In genomic region chr18:63177822-63178525, GRCh38 we compare ENCODE assay signal across 9 cellular contexts.
DNase-seq lines count a peak whose midpoint lies in the region; ATAC-seq and TF ChIP-seq lines count a peak whose summit lies in the region.
"Had no signal": no experiment of that assay in that cellular context is flagged by ENCODE, and none has a peak within 500 bp of the region (broad histone marks: within the 10 kb centered on the region; RNA-seq: fewer than 3 reads in every experiment).

No MANE protein-coding gene starts in this region.

- TF ChIP-seq CTCF in mammary epithelial cell (conservative IDR thresholded peaks at IDR 0.05 in 1 of 2, IDR thresholded peaks at IDR 0.05 in 1 of 2; ENCODE audit: extremely low read depth in 1 of 2, insufficient read depth in 1 of 2, low read depth in 1 of 2, low read length in 2 of 2) (no peak), PC-9 (conservative IDR thresholded peaks at IDR 0.05) (no peak)

- intact Hi-C loops in Right ventricle myocardium inferior (cut with DNase I), result no loop called here
- intact Hi-C loops in cardiac septum (cut with DNase I), result no loop called here
- intact Hi-C loops in mammary epithelial cell (cut with micrococcal nuclease), result no loop called here
- intact Hi-C loops in PC-9 (cut with micrococcal nuclease; ENCODE audit: unreplicated experiment), result no loop called here

- POLR2A ChIA-PET in naive thymus-derived CD8-positive, alpha-beta T cell (lab: Charles Lee), result interaction anchor here (0.9 to 1.0 kb wide), 2 partner anchors 20 to 30 kb away, joined by 3 read pairs; no protein-coding TSS in a partner anchor
- POLR2A ChIA-PET in PC-9 (lab: Charles Lee; ENCODE audit: unreplicated experiment), result interaction anchor here (0.5 kb wide), 1 partner anchor 957 kb away, joined by 9 read pairs; no protein-coding TSS in a partner anchor

- peak overlapping the region in 6 of 10 donors; percentile 11 to 85 (median 64) for H3K27ac Mint-ChIP-seq in naive thymus-derived CD8-positive, alpha-beta T cell

- peak overlapping the region in 1 of 10 donors; percentile 18 for H3K4me3 Mint-ChIP-seq in naive thymus-derived CD8-positive, alpha-beta T cell

- ATAC-seq in Right ventricle myocardium inferior (peak; percentile 37), GM18517 (IDR thresholded peaks at IDR 0.05; ENCODE audit: unreplicated experiment) (no peak)
- no peak for ATAC-seq in naive thymus-derived CD8-positive, alpha-beta T cell

- dilution Hi-C loops in mammary epithelial cell (cut with HindIII; ENCODE audit: low sequenced_read_pairs), result no loop called here

- H3K36me3 ChIP-seq in mammary epithelial cell (ENCODE audit: insufficient read depth, low read length), result no peaks in the 10 kb centered on the region
- H3K36me3 ChIP-seq in PC-9 (ENCODE audit: low read depth), result no peaks in the 10 kb centered on the region

- H2AFZ ChIP-seq in mammary epithelial cell (ENCODE audit: low read depth, low read length), result peak overlapping the region; percentile 73
- H2AFZ ChIP-seq in PC-9, result no peak overlapping the region

- H3K9me2 ChIP-seq in PC-9 (ENCODE audit: insufficient read depth), result no peaks in the 10 kb centered on the region

- no peaks in the 10 kb centered on the region for H3F3A ChIP-seq in PC-9 (ENCODE audit: insufficient read depth, low read depth)

- peaks cover 41 to 80% (median 61%) of the 10 kb centered on the region in 4 donors for H3K4me1 Mint-ChIP-seq in naive thymus-derived CD8-positive, alpha-beta T cell

- DNase-seq in Right ventricle myocardium inferior (ENCODE audit: missing footprints) (peak; percentile 61), cardiac septum (ENCODE audit: low spot score) (no peak), mammary epithelial cell (no peak), PC-9 (no peak), AG08396 (ENCODE audit: low spot score) (no peak), RKO (ENCODE audit: low spot score) (no peak)
- no peak for DNase-seq in naive thymus-derived CD8-positive, alpha-beta T cell

- no peaks in the 10 kb centered on the region for H3K9me3 ChIP-seq in mammary epithelial cell (replicated peaks; ENCODE audit: insufficient read depth, low read length)
- no peaks in the 10 kb centered on the region for H3K9me3 ChIP-seq in PC-9 (ENCODE audit: insufficient read depth, low read depth)

- CTCF ChIA-PET in mammary epithelial cell (lab: Charles Lee; ENCODE audit: low non-redundant PET) (no interaction called here), PC-9 (lab: Charles Lee) (no interaction called here)

- H3K4me3 ChIP-seq in mammary epithelial cell (replicated peaks in 1 of 3; ENCODE audit: insufficient read depth in 1 of 3, low read depth in 2 of 3, low read length in 3 of 3), result no peak overlapping the region
- no peak overlapping the region for H3K4me3 ChIP-seq in PC-9
- H3K4me3 ChIP-seq: lung had no signal

- no peaks in the 10 kb centered on the region for H3K9me3 Mint-ChIP-seq in naive thymus-derived CD8-positive, alpha-beta T cell

- H3K27me3 Mint-ChIP-seq in naive thymus-derived CD8-positive, alpha-beta T cell, result no peaks in the 10 kb centered on the region

- H3K27ac ChIP-seq in mammary epithelial cell (ENCODE audit: insufficient read depth, low read depth, low read length) (no peak overlapping the region), PC-9 (no peak overlapping the region)

- peaks cover 2 to 31% (median 3%) of the 10 kb centered on the region in 3 donors for H3K36me3 Mint-ChIP-seq in naive thymus-derived CD8-positive, alpha-beta T cell

- peaks cover 7% of the 10 kb centered on the region for H3K27me3 ChIP-seq in mammary epithelial cell (ENCODE audit: insufficient read depth, low read length)
- no peaks in the 10 kb centered on the region for H3K27me3 ChIP-seq in PC-9 (ENCODE audit: insufficient read depth, low read depth)

- in situ Hi-C loops in mammary epithelial cell (cut with MboI; ENCODE audit: low sequenced_read_pairs in 2 of 2), result no loop called here

- 26% methylated on average over 18 of the region's 23 CpGs for WGBS in mammary epithelial cell (ENCODE audit: low coverage, missing lambda C conversion rate)

- H4K20me1 ChIP-seq in mammary epithelial cell (ENCODE audit: insufficient read depth, low read length), result no peaks in the 10 kb centered on the region
- no peaks in the 10 kb centered on the region for H4K20me1 ChIP-seq in PC-9 (ENCODE audit: insufficient read depth)

- no peaks in the 10 kb centered on the region for H3K4me1 ChIP-seq in mammary epithelial cell (ENCODE audit: insufficient read depth, low read length)
- no peaks in the 10 kb centered on the region for H3K4me1 ChIP-seq in PC-9 (replicated peaks; ENCODE audit: insufficient read depth)

- no peaks in the 10 kb centered on the region for H3K79me2 ChIP-seq in mammary epithelial cell (ENCODE audit: insufficient read depth, low read length)
- H3K79me2 ChIP-seq in PC-9 (ENCODE audit: low read depth), result no peaks in the 10 kb centered on the region

- no TSS peak for BruUV-seq in mammary epithelial cell (replicated peaks; lab: Mats Ljungman, UMichigan)
- BruUV-seq in PC-9 (replicated peaks; lab: Mats Ljungman, UMichigan), result no TSS peak

- no peak overlapping the region for H3K9ac ChIP-seq in mammary epithelial cell (ENCODE audit: insufficient read depth, low read length)

- H3K4me2 ChIP-seq in mammary epithelial cell (ENCODE audit: insufficient read depth, low read depth, low read length), result peak overlapping the region; percentile 13
- H3K4me2 ChIP-seq in PC-9, result no peak overlapping the region
